9 cellular contexts compared by ENCODE assay signal in the genomic region with DNA sequence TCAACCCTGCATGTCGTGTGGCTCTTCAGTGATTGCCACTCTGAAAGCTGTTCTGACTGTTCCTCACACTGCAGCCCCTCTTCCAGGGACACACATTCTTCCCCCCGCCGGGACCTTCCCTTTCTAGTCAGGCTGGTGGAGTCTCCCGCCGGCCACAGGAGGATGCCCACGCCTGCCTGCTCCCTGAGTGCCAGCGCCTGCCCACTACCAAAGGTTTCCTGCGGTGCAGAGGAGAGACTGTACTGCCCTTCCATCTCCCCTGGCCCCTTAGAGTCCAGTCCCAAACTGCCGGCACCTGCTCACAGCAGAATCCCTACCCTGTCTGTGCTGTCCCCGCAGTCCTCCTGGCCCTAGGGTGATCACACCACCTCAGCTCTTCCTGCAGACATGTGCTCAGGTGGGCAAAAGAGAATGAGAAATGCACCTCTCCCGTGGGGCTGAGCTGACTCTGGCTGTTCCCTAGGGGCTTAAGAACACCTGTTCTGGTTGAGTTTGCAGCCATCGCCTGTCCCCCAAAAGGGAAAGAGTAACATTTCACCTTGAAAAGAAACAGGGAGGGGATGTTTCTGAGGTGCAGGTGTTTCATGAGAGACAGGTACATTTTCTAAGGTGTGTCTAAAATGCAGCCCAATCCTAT. TPM values are rescaled to one million over a fixed set of nuclear protein-coding genes. Genes with fewer than 3 reads are reported as not detected.
DNase-seq lines count a peak whose midpoint lies in the region; ATAC-seq, FAIRE-seq and TF ChIP-seq lines count a peak whose summit lies in the region.
"Had no signal": no experiment of that assay in that cellular context is flagged by ENCODE, and none has a peak within 500 bp of the region (broad histone marks: within the 10 kb centered on the region; RNA-seq: fewer than 3 reads in every experiment).

No MANE protein-coding gene starts in this region.

- peak overlapping the region; percentile 27 to 77 for H3K9ac ChIP-seq in kidney (ENCODE audit: low read length in 2 of 2)

- peak overlapping the region; percentile 75 for H3K4me3 Mint-ChIP-seq in T-helper 1 cell treated with Interleukin-12 subunit alpha and Interleukin-12 subunit beta and Interleukin-4 antibody, amounts not matched to agents 30 μg/mL and 1 μg/mL, for 36 hours

- no peaks in the 10 kb centered on the region for H3K9me3 Mint-ChIP-seq in T-helper 1 cell treated with Interleukin-12 subunit alpha and Interleukin-12 subunit beta and Interleukin-4 antibody, amounts not matched to agents 30 μg/mL and 1 μg/mL, for 36 hours

- H3K4me1 Mint-ChIP-seq in T-helper 1 cell treated with Interleukin-12 subunit alpha and Interleukin-12 subunit beta and Interleukin-4 antibody, amounts not matched to agents 30 μg/mL and 1 μg/mL, for 36 hours (ENCODE audit: low read depth), result peaks cover 13% of the 10 kb centered on the region

- DNase-seq in T-helper 1 cell (no peak), kidney (no peak), substantia nigra (lab: John Stamatoyannopoulos, UW) (no peak), DMS 273 (lab: John Stamatoyannopoulos, UW; ENCODE audit: unreplicated experiment) (no peak), GM19240 (ENCODE audit: insufficient read length, low spot score) (no peak)

- no peaks in the 10 kb centered on the region for H3K36me3 Mint-ChIP-seq in T-helper 1 cell treated with Interleukin-12 subunit alpha and Interleukin-12 subunit beta and Interleukin-4 antibody, amounts not matched to agents 30 μg/mL and 1 μg/mL, for 36 hours (ENCODE audit: low read depth)

- H3K27ac ChIP-seq in VCaP (peak overlapping the region; percentile 78; the same call in 1 of the 2 replicates), kidney (ENCODE audit: low read depth in 2 of 2, low read length in 2 of 2) (peak overlapping the region; percentile 71 to 74), substantia nigra (ENCODE audit: low read depth, low read length, poor library complexity, severe bottlenecking) (peak overlapping the region; percentile 22)
- H3K27ac ChIP-seq: HL-60 had no signal

- no peak for TF ChIP-seq CTCF in VCaP (conservative IDR thresholded peaks at IDR 0.05)
- TF ChIP-seq CTCF in kidney (IDR thresholded peaks at IDR 0.05; ENCODE audit: borderline replicate concordance, extremely low read depth, insufficient read depth), result no peak

- H3K36me3 ChIP-seq in kidney (ENCODE audit: control insufficient read depth in 1 of 2, insufficient read depth in 2 of 2, low read length in 2 of 2), result no peaks in the 10 kb centered on the region

- no peak overlapping the region for H3K27ac Mint-ChIP-seq in T-helper 1 cell treated with Interleukin-12 subunit alpha and Interleukin-12 subunit beta and Interleukin-4 antibody, amounts not matched to agents 30 μg/mL and 1 μg/mL, for 36 hours

- H3K4me1 ChIP-seq in kidney (ENCODE audit: control insufficient read depth in 1 of 2, insufficient read depth in 1 of 2, low read depth in 1 of 2, low read length in 2 of 2), result peaks cover 8 to 9% of the 10 kb centered on the region in 2 donors

- peak overlapping the region; percentile 64 to 69 for H3K4me3 ChIP-seq in kidney (ENCODE audit: low read length in 2 of 2)

- H3K27me3 Mint-ChIP-seq in T-helper 1 cell treated with Interleukin-12 subunit alpha and Interleukin-12 subunit beta and Interleukin-4 antibody, amounts not matched to agents 30 μg/mL and 1 μg/mL, for 36 hours (ENCODE audit: low read depth), result peaks cover 65% of the 10 kb centered on the region

- H3K9me3 ChIP-seq in kidney (ENCODE audit: control insufficient read depth in 1 of 2, low read length in 2 of 2), result no peaks in the 10 kb centered on the region

- intact Hi-C loops in kidney (cut with DNase I), result no loop called here

- no peak for FAIRE-seq in kidney (lab: Jason Lieb, UNC)

- no peak for ATAC-seq in HG03039 (IDR thresholded peaks at IDR 0.05; ENCODE audit: unreplicated experiment)

RNA-seq across cellular contexts. Expression of a gene that starts 1.4 kb away (rescaled TPM):
- 114 TPM for total RNA-seq in kidney
- polyA plus RNA-seq in kidney (ENCODE audit: insufficient read depth, low read depth, low replicate concordance), result 150 TPM

Comparison
In these comparisons a context has a peak if more than half of its experiments do, and no peak if none do; other contexts are left out.
1. H3K27ac ChIP-seq: peak in every context shown above with its lines; median percentile 78 in VCaP; 72 in kidney; 22 in substantia nigra.